In the genomic region with DNA sequence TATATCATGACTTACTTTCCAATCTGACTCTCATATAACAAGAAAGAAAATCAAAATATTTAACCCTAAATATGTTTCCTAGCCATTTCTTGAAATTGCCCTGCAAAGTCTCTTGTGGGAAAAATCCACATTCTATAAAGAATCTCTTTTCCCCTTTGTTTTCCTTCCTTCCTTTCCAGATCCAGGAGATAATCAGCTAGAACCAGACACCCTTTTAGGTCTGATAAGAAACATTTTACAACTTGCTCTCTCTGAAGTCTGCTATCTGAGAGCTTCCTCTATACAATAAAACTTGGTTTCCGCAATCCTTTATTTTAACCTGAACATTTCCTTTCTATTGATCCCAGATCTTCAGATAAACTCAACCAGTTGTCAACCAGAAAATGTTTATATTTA, we compare ENCODE assay signal across 16 cellular contexts.
DNase-seq lines count a peak whose midpoint lies in the region; FAIRE-seq and TF ChIP-seq lines count a peak whose summit lies in the region.
"Had no signal": no experiment of that assay in that cellular context is flagged by ENCODE, and none has a peak within 500 bp of the region (broad histone marks: within the 10 kb centered on the region; RNA-seq: fewer than 3 reads in every experiment).

No MANE protein-coding gene starts in this region.

- H3K4me1 ChIP-seq in Caco-2 = peaks cover 45% of the 10 kb centered on the region
- peaks cover 3% of the 10 kb centered on the region; the same call in 1 of the 2 replicates for H3K4me1 ChIP-seq in HUES48 (ENCODE audit: control insufficient read depth, insufficient read depth, low read length)
- no peaks in the 10 kb centered on the region for H3K4me1 ChIP-seq in small intestine (ENCODE audit: control insufficient read depth in 2 of 2, insufficient read depth in 1 of 2, low read depth in 1 of 2, low read length in 1 of 2)

- no TSS peak for BruUV-seq in Caco-2 (replicated peaks; lab: Mats Ljungman, UMichigan)

- H3K4me3 Mint-ChIP-seq in Caco-2 (ENCODE audit: unreplicated experiment) (no peak overlapping the region), endothelial cell (ENCODE audit: unreplicated experiment) (no peak overlapping the region), nephron progenitor cell (no peak overlapping the region)
- H3K4me3 Mint-ChIP-seq: B cell; CD4-positive, alpha-beta T cell; H9 had no signal

- no peak overlapping the region for H3K9ac ChIP-seq in HUES48 (ENCODE audit: low read depth, low read length)

- DNase-seq in Caco-2 = no peak
- no peak for DNase-seq in endothelial cell (ENCODE audit: low spot score)
- no peak for DNase-seq in nephron progenitor cell
- DNase-seq in stimulated activated CD4-positive, alpha-beta T cell treated with anti-CD3 and anti-CD28 coated beads, Interleukin-4, amount 100 ng/mL, for 4 hours = no peak
- DNase-seq in small intestine = no peak
- DNase-seq in foreskin melanocyte = no peak
- DNase-seq: C1 segment of cervical spinal cord; CD4-positive, alpha-beta T cell; DMS79; GOT3; H9 had no signal

- peak overlapping the region; percentile 18 for H3K27ac ChIP-seq in HUES48 (ENCODE audit: low read depth, low read length)
- H3K27ac ChIP-seq in small intestine (ENCODE audit: low read depth in 1 of 2, low read length in 1 of 2) = no peak overlapping the region

- H3K27ac Mint-ChIP-seq in Caco-2 (ENCODE audit: unreplicated experiment) (peak overlapping the region; percentile 61), endothelial cell (ENCODE audit: unreplicated experiment) (peak overlapping the region; percentile 72), nephron progenitor cell (peak overlapping the region; percentile 23)
- H3K27ac Mint-ChIP-seq: B cell; CD4-positive, alpha-beta T cell; H9 had no signal

- TF ChIP-seq CTCF in Caco-2 (IDR thresholded peaks at IDR 0.05; ENCODE audit: insufficient read depth in 1 of 2, low read depth in 1 of 2, low read length in 1 of 2, severe bottlenecking in 1 of 2, unreplicated experiment in 1 of 2) = no peak
- TF ChIP-seq CTCF in endothelial cell (IDR thresholded peaks at IDR 0.05; ENCODE audit: unreplicated experiment) = no peak
- no peak for TF ChIP-seq CTCF in nephron progenitor cell (IDR thresholded peaks at IDR 0.05)

- H3K4me1 Mint-ChIP-seq in Caco-2 (ENCODE audit: low read depth, unreplicated experiment) (peaks cover 43% of the 10 kb centered on the region), endothelial cell (ENCODE audit: unreplicated experiment) (peaks cover 58% of the 10 kb centered on the region), nephron progenitor cell (peaks cover 68% of the 10 kb centered on the region)

- CTCF ChIA-PET in Caco-2 (lab: Charles Lee) = no interaction called here

- H3K4me3 ChIP-seq in Caco-2 (ENCODE audit: low read depth, low read length) = no peak overlapping the region
- H3K4me3 ChIP-seq in HUES48 (ENCODE audit: low read depth, low read length) = no peak overlapping the region
- no peak overlapping the region for H3K4me3 ChIP-seq in small intestine (ENCODE audit: low read depth in 1 of 2, low read length in 2 of 2)

- POLR2A ChIA-PET in Caco-2 (lab: Charles Lee) = no interaction called here

- no peaks in the 10 kb centered on the region; the same call in 1 of the 2 replicates for H3K9me3 ChIP-seq in Caco-2
- no peaks in the 10 kb centered on the region for H3K9me3 ChIP-seq in HUES48 (ENCODE audit: control insufficient read depth, insufficient read depth, low read length)
- no peaks in the 10 kb centered on the region for H3K9me3 ChIP-seq in small intestine (ENCODE audit: control insufficient read depth, low read depth)

- intact Hi-C loops in Caco-2 (cut with micrococcal nuclease; ENCODE audit: unreplicated experiment) = no loop called here

- no peaks in the 10 kb centered on the region for H3K27me3 ChIP-seq in Caco-2 (replicated peaks; ENCODE audit: control insufficient read depth, insufficient read depth, low read length)
- no peaks in the 10 kb centered on the region for H3K27me3 ChIP-seq in HUES48 (ENCODE audit: control insufficient read depth, insufficient read depth, low read length)
- H3K27me3 ChIP-seq in small intestine (ENCODE audit: control insufficient read depth in 2 of 2, insufficient read depth in 2 of 2, low read length in 2 of 2) = peaks cover 0 to 2% of the 10 kb centered on the region in 2 donors

- H3K27me3 Mint-ChIP-seq in Caco-2 (ENCODE audit: insufficient read depth, unreplicated experiment) (no peaks in the 10 kb centered on the region), endothelial cell (ENCODE audit: unreplicated experiment) (no peaks in the 10 kb centered on the region), nephron progenitor cell (ENCODE audit: low read depth, poor library complexity) (peaks cover 2% of the 10 kb centered on the region)
- H3K27me3 Mint-ChIP-seq: B cell; CD4-positive, alpha-beta T cell had no signal

- no peak for FAIRE-seq in small intestine (lab: Jason Lieb, UNC)
- FAIRE-seq: A204.1, GM12891, GM19239 had no signal

- H3K36me3 Mint-ChIP-seq in Caco-2 (ENCODE audit: insufficient read depth, unreplicated experiment) (peaks cover 6% of the 10 kb centered on the region), endothelial cell (ENCODE audit: low read depth, unreplicated experiment) (peaks cover 2% of the 10 kb centered on the region), nephron progenitor cell (ENCODE audit: low read depth) (peaks cover 9% of the 10 kb centered on the region)

- peaks cover 3% of the 10 kb centered on the region for H3K9me3 Mint-ChIP-seq in Caco-2 (ENCODE audit: unreplicated experiment)
- no peaks in the 10 kb centered on the region for H3K9me3 Mint-ChIP-seq in endothelial cell (ENCODE audit: unreplicated experiment)
- peaks cover 22% of the 10 kb centered on the region for H3K9me3 Mint-ChIP-seq in nephron progenitor cell
- H3K9me3 Mint-ChIP-seq: CD4-positive, alpha-beta T cell; H9 had no signal

- 93 to 100% (median 98%) methylated on average over 1 of the region's 1 CpG for WGBS in small intestine, 3 donors

- H3K36me3 ChIP-seq in Caco-2 (ENCODE audit: control insufficient read depth, insufficient read depth, low read length) (no peaks in the 10 kb centered on the region; the same call in 1 of the 2 replicates), HUES48 (ENCODE audit: control insufficient read depth, insufficient read depth, low read length) (no peaks in the 10 kb centered on the region), small intestine (ENCODE audit: control insufficient read depth in 2 of 2, insufficient read depth in 2 of 2, low read length in 2 of 2) (no peaks in the 10 kb centered on the region)
